In genomic region chr1:230309646-230310177, GRCh38 we compare ENCODE assay signal across 5 cellular contexts.
"Had no signal": no experiment of that assay in that cellular context is flagged by ENCODE, and none has a peak within 500 bp of the region (broad histone marks: within the 10 kb centered on the region; RNA-seq: fewer than 3 reads in every experiment).

No MANE protein-coding gene starts in this region.

- ATAC-seq: activated naive CD8-positive, alpha-beta T cell treated with anti-CD3 and anti-CD28 coated beads, Interleukin-2, amount 50 U/mL, for 24 hours had no signal

- H3K27ac ChIP-seq: ascending aorta, SK-N-MC had no signal

- H3K9me3 ChIP-seq: ascending aorta had no signal

- H3K27me3 ChIP-seq: ascending aorta had no signal

- H3K4me3 ChIP-seq: ascending aorta, SK-N-MC had no signal

- DNase-seq: Karpas-422, T1000 had no signal

- H3K36me3 ChIP-seq: ascending aorta had no signal
